In genomic region chr3:165895919-165896318, GRCh38 we compare ENCODE assay signal across 9 cellular contexts.
DNase-seq lines count a peak whose midpoint lies in the region; ATAC-seq and TF ChIP-seq lines count a peak whose summit lies in the region.
"Had no signal": no experiment of that assay in that cellular context is flagged by ENCODE, and none has a peak within 500 bp of the region (broad histone marks: within the 10 kb centered on the region; RNA-seq: fewer than 3 reads in every experiment).

No MANE protein-coding gene starts in this region.

- no peak for ATAC-seq in HG03196 (IDR thresholded peaks at IDR 0.05; ENCODE audit: unreplicated experiment)
- ATAC-seq: mucosa of descending colon had no signal

- peak; percentile 52; the same call in 1 of the 2 replicates for TF ChIP-seq CTCF in LNCAP (IDR thresholded peaks at IDR 0.05)

- DNase-seq in DMS53 (lab: John Stamatoyannopoulos, UW): peak; percentile 45
- no peak for DNase-seq in DMS53 treated with DMSO at 0.1 percent for 48 hours (lab: John Stamatoyannopoulos, UW; ENCODE audit: unreplicated experiment)
- peak; percentile 11 for DNase-seq in UCSD-AML1 (lab: John Stamatoyannopoulos, UW; ENCODE audit: unreplicated experiment)
- DNase-seq in left kidney (ENCODE audit: low read depth, low spot score): peak; percentile 35
- DNase-seq in stimulated activated CD4-positive, alpha-beta T cell treated with anti-CD3 and anti-CD28 coated beads, Interleukin-15, amount 100 ng/mL, for 24 hours: no peak
- DNase-seq in NCI-H187 (lab: John Stamatoyannopoulos, UW): no peak

Comparison
In these comparisons a context has a peak if more than half of its experiments do, and no peak if none do; other contexts are left out.
1. DNase-seq: peak in DMS53 (single experiment), UCSD-AML1 (single experiment) and left kidney (single experiment); none in DMS53 treated with DMSO at 0.1 percent for 48 hours (single experiment), stimulated activated CD4-positive, alpha-beta T cell treated with anti-CD3 and anti-CD28 coated beads, Interleukin-15, amount 100 ng/mL, for 24 hours (single experiment) and NCI-H187 (0 of 2).